In the genomic region with DNA sequence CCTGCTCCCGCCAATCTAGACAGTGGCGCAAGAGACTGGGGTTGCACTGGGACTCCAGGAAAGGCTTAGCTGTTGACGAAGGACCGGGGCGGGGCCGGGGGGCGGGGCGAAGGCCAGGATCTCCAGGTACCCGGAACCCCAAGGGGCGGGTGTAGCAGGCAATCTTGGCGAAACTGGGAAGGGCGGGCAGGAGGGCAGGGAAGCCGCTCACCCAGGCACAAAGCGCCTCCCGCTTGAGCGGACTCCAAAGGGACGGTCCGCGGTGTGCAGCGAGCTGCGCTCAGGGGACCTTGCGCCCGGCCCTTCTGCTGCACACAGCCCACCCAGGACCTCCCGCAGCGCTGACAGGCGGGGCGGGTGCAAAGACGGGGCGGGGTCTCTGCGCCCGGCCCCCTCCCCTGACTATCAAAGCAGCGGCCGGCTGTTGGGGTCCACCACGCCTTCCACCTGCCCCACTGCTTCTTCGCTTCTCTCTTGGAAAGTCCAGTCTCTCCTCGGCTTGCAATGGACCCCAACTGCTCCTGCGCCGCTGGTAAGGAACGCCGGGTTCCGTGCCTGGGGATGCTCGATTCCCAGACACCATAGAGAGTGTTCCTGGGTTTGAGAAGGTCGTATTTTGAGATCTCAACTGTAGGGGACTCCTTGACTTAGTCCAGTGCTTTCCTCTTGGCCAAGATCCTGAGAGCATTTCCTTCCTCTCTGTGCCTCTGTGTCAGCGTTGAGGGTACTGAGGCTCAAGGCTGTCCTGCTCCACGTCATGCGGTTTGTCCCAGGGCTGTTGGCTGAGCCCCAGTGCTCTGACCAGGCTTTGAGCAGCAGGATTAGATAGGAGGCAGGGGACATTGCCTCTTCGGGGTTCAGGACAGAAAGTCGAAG, we compare ENCODE assay signal across 1 cellular context.
TF ChIP-seq lines count a peak whose summit lies in the region.

A gene (plus strand): TSS at position 405 of the 876 bp plus-strand sequence. CDS start 100 bp downstream, at position 505.

TF ChIP-seq in neural cell, 6 proteins besides CTCF, POLR2A, EP300 and RAD21 (continued from another document):
- TF ChIP-seq, protein P1, sequence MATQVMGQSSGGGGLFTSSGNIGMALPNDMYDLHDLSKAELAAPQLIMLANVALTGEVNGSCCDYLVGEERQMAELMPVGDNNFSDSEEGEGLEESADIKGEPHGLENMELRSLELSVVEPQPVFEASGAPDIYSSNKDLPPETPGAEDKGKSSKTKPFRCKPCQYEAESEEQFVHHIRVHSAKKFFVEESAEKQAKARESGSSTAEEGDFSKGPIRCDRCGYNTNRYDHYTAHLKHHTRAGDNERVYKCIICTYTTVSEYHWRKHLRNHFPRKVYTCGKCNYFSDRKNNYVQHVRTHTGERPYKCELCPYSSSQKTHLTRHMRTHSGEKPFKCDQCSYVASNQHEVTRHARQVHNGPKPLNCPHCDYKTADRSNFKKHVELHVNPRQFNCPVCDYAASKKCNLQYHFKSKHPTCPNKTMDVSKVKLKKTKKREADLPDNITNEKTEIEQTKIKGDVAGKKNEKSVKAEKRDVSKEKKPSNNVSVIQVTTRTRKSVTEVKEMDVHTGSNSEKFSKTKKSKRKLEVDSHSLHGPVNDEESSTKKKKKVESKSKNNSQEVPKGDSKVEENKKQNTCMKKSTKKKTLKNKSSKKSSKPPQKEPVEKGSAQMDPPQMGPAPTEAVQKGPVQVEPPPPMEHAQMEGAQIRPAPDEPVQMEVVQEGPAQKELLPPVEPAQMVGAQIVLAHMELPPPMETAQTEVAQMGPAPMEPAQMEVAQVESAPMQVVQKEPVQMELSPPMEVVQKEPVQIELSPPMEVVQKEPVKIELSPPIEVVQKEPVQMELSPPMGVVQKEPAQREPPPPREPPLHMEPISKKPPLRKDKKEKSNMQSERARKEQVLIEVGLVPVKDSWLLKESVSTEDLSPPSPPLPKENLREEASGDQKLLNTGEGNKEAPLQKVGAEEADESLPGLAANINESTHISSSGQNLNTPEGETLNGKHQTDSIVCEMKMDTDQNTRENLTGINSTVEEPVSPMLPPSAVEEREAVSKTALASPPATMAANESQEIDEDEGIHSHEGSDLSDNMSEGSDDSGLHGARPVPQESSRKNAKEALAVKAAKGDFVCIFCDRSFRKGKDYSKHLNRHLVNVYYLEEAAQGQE (IDR thresholded peaks at IDR 0.05; ENCODE audit: borderline replicate concordance): no peak
